10 cellular contexts compared by ENCODE assay signal in the genomic region with DNA sequence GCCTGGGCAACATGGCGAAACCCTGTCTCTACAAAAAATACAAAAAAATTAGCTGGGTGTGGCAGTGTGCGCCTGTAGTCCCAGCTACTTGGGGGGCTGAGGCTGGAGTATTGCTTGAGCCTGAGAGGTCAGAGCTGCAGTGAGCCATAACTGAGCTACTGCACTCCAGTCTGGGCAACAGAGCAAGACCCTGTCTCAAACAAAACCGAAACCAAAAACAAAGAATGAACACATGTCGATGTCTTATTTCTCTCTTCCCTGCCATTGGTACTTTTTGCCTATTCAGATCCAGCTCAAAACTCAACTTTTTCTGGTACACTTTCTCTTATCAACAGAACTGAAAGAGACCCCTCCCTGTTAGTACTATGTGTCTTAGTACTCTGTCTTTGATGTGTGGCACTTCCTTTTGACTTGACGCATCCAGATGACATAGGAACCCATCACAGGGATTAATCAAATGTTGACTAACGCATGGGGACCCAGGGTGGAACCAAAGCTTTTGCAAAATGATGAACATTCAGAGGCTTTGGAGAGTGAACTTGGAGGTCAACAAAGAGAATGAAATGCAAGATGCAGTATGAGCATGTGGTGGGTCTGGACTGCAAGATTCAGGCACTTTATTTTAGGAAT. TPM values are rescaled to one million over a fixed set of nuclear protein-coding genes. Genes with fewer than 3 reads are reported as not detected.
DNase-seq lines count a peak whose midpoint lies in the region; ATAC-seq, FAIRE-seq and TF ChIP-seq lines count a peak whose summit lies in the region.
"Had no signal": no experiment of that assay in that cellular context is flagged by ENCODE, and none has a peak within 500 bp of the region (broad histone marks: within the 10 kb centered on the region; RNA-seq: fewer than 3 reads in every experiment).

No MANE protein-coding gene starts in this region.

- peak overlapping the region; percentile 43 for H3K4me2 ChIP-seq in K562 (ENCODE audit: insufficient read depth, low read length)

- no peak for DNase-seq in activated CD8-positive, alpha-beta memory T cell treated with anti-CD3 and anti-CD28 coated beads, Interleukin-2, amount 10 ng/mL, durations not matched to agents 7 days and 5 days
- DNase-seq in activated CD8-positive, alpha-beta memory T cell treated with anti-CD3 and anti-CD28 coated beads for 24 hours = no peak
- DNase-seq in K562 (ENCODE audit: extremely low read depth in 1 of 4, low spot score in 3 of 4) = no peak
- no peak for DNase-seq in stimulated activated effector memory CD8-positive, alpha-beta T cell treated with anti-CD3 and anti-CD28 coated beads, Interleukin-12 subunit alpha, Interleukin-12 subunit beta, amount 100 ng/mL, for 72 hours (ENCODE audit: low spot score in 2 of 2)
- no peak for DNase-seq in posterior cingulate gyrus
- no peak for DNase-seq in NCI-H524 treated with DMSO at 0.1 percent for 48 hours (lab: John Stamatoyannopoulos, UW)
- DNase-seq: NCI-H1694 treated with DMSO at 0.1 percent for 48 hours, pancreas had no signal

- no TSS peak for BruUV-seq in K562 (replicated peaks; lab: Mats Ljungman, UMichigan)

- WGBS in K562 (ENCODE audit: insufficient coverage, low coverage, missing lambda C conversion rate) = under 1% methylated on average over 6 of the region's 6 CpGs

- peaks cover 21% of the 10 kb centered on the region for H3K4me1 Mint-ChIP-seq in activated CD8-positive, alpha-beta memory T cell treated with anti-CD3 and anti-CD28 coated beads, Interleukin-2, amount 10 ng/mL, durations not matched to agents 7 days and 5 days
- peaks cover 17% of the 10 kb centered on the region for H3K4me1 Mint-ChIP-seq in stimulated activated effector memory CD8-positive, alpha-beta T cell treated with anti-CD3 and anti-CD28 coated beads, Interleukin-12 subunit alpha, Interleukin-12 subunit beta, amount 100 ng/mL, for 72 hours

- POLR2A ChIA-PET in K562 (lab: Yijun Ruan, JAX) = interaction anchor here (0.9 to 1.9 kb wide), 2 partner anchors 11 to 12 kb away, joined by 3 to 7 read pairs; no protein-coding TSS in a partner anchor

- peaks cover 40 to 61% of the 10 kb centered on the region in 2 experiments for H3K27me3 ChIP-seq in K562 (ENCODE audit: control insufficient read depth in 2 of 2, insufficient read depth in 2 of 2, low read length in 2 of 2)
- H3K27me3 ChIP-seq: pancreas had no signal

- no peak for FAIRE-seq in K562 (lab: Jason Lieb, UNC)
- FAIRE-seq: pancreas had no signal

- no peaks in the 10 kb centered on the region for H3K36me3 ChIP-seq in K562 (ENCODE audit: control insufficient read depth, insufficient read depth, low read length)
- H3K36me3 ChIP-seq: pancreas had no signal

- peak; percentile 31 for ATAC-seq in activated CD8-positive, alpha-beta memory T cell treated with anti-CD3 and anti-CD28 coated beads, Interleukin-2, amount 10 ng/mL, durations not matched to agents 7 days and 5 days
- ATAC-seq in HG02610 (IDR thresholded peaks at IDR 0.05; ENCODE audit: unreplicated experiment) = peak; percentile 82
- ATAC-seq in K562 = no peak
- peak; percentile 71 for ATAC-seq in stimulated activated effector memory CD8-positive, alpha-beta T cell treated with anti-CD3 and anti-CD28 coated beads, Interleukin-12 subunit alpha, Interleukin-12 subunit beta, amount 100 ng/mL, for 72 hours
- ATAC-seq in HG03139 (IDR thresholded peaks at IDR 0.05; ENCODE audit: unreplicated experiment) = no peak

- in situ Hi-C loops in K562 (cut with MboI) = no loop called here

- H3K79me2 ChIP-seq in K562 (ENCODE audit: control insufficient read depth, insufficient read depth, low read length) = no peaks in the 10 kb centered on the region

- H3K9ac ChIP-seq in K562 (ENCODE audit: insufficient read depth in 1 of 2, low read depth in 2 of 2, low read length in 2 of 2) = no peak overlapping the region

- no peaks in the 10 kb centered on the region for H3K36me3 Mint-ChIP-seq in activated CD8-positive, alpha-beta memory T cell treated with anti-CD3 and anti-CD28 coated beads, Interleukin-2, amount 10 ng/mL, durations not matched to agents 7 days and 5 days
- no peaks in the 10 kb centered on the region for H3K36me3 Mint-ChIP-seq in stimulated activated effector memory CD8-positive, alpha-beta T cell treated with anti-CD3 and anti-CD28 coated beads, Interleukin-12 subunit alpha, Interleukin-12 subunit beta, amount 100 ng/mL, for 72 hours

- H2AFZ ChIP-seq in K562 (ENCODE audit: low read depth, low read length) = no peak overlapping the region

- intact Hi-C loops in K562 (cut with micrococcal nuclease) (no loop called here), posterior cingulate gyrus (cut with DNase I) (no loop called here)

- no peaks in the 10 kb centered on the region for H4K20me1 ChIP-seq in K562 (replicated peaks; ENCODE audit: control insufficient read depth, insufficient read depth, low read length)

- H3K27ac Mint-ChIP-seq in activated CD8-positive, alpha-beta memory T cell treated with anti-CD3 and anti-CD28 coated beads, Interleukin-2, amount 10 ng/mL, durations not matched to agents 7 days and 5 days = no peak overlapping the region
- H3K27ac Mint-ChIP-seq in stimulated activated effector memory CD8-positive, alpha-beta T cell treated with anti-CD3 and anti-CD28 coated beads, Interleukin-12 subunit alpha, Interleukin-12 subunit beta, amount 100 ng/mL, for 72 hours = no peak overlapping the region

- no peak for TF ChIP-seq POLR2A in K562 (conservative IDR thresholded peaks at IDR 0.05)

- TF ChIP-seq RAD21 in K562 (CRISPR knock-in tag; conservative IDR thresholded peaks at IDR 0.05 in 1 of 2, IDR thresholded peaks at IDR 0.05 in 1 of 2) = no peak

- H3K9me3 ChIP-seq in K562 (replicated peaks; ENCODE audit: control insufficient read depth, insufficient read depth, low read depth, low read length) = no peaks in the 10 kb centered on the region
- H3K9me3 ChIP-seq: pancreas had no signal

- H3K9me3 Mint-ChIP-seq in activated CD8-positive, alpha-beta memory T cell treated with anti-CD3 and anti-CD28 coated beads, Interleukin-2, amount 10 ng/mL, durations not matched to agents 7 days and 5 days (ENCODE audit: low read depth) = no peaks in the 10 kb centered on the region
- H3K9me3 Mint-ChIP-seq in stimulated activated effector memory CD8-positive, alpha-beta T cell treated with anti-CD3 and anti-CD28 coated beads, Interleukin-12 subunit alpha, Interleukin-12 subunit beta, amount 100 ng/mL, for 72 hours = no peaks in the 10 kb centered on the region

- peaks cover 69% of the 10 kb centered on the region for H3K27me3 Mint-ChIP-seq in activated CD8-positive, alpha-beta memory T cell treated with anti-CD3 and anti-CD28 coated beads, Interleukin-2, amount 10 ng/mL, durations not matched to agents 7 days and 5 days

- TF ChIP-seq CTCF in K562 (IDR thresholded peaks at IDR 0.05 in 2 of 3, conservative IDR thresholded peaks at IDR 0.05 in 1 of 3; ENCODE audit: insufficient read depth in 2 of 3, low read depth in 1 of 3, low read length in 3 of 3) = no peak

- H3K4me1 ChIP-seq in K562 (replicated peaks in 1 of 2; ENCODE audit: control insufficient read depth in 2 of 2, insufficient read depth in 2 of 2, low read length in 2 of 2) = no peaks in the 10 kb centered on the region; a peak in 1 of 5 replicates
- H3K4me1 ChIP-seq: pancreas had no signal

- H3K4me3 ChIP-seq in K562 = no peak overlapping the region
- H3K4me3 ChIP-seq: pancreas had no signal

- no peak for TF ChIP-seq EP300 in K562 (IDR thresholded peaks at IDR 0.05; ENCODE audit: low read length)

- no peaks in the 10 kb centered on the region for H3K9me1 ChIP-seq in K562 (ENCODE audit: control insufficient read depth, insufficient read depth, low read length)

- peak overlapping the region; percentile 63 for H3K4me3 Mint-ChIP-seq in activated CD8-positive, alpha-beta memory T cell treated with anti-CD3 and anti-CD28 coated beads, Interleukin-2, amount 10 ng/mL, durations not matched to agents 7 days and 5 days
- H3K4me3 Mint-ChIP-seq in stimulated activated effector memory CD8-positive, alpha-beta T cell treated with anti-CD3 and anti-CD28 coated beads, Interleukin-12 subunit alpha, Interleukin-12 subunit beta, amount 100 ng/mL, for 72 hours = peak overlapping the region; percentile 4

- CTCF ChIA-PET in activated CD8-positive, alpha-beta memory T cell treated with anti-CD3 and anti-CD28 coated beads, Interleukin-2, amount 10 ng/mL, durations not matched to agents 7 days and 5 days (lab: Charles Lee) = interaction anchor here (1.4 kb wide), 1 partner anchor 40 kb away, joined by 3 read pairs; no protein-coding TSS in a partner anchor
- CTCF ChIA-PET in K562 (lab: Yijun Ruan, JAX; ENCODE audit: low intra/inter-chr PET ratio) = no interaction called here

- H3K27ac ChIP-seq in K562 (ENCODE audit: extremely low read depth, low read depth, low read length) = no peak overlapping the region
- H3K27ac ChIP-seq: pancreas had no signal

TF ChIP-seq in K562, 482 proteins besides CTCF, POLR2A, EP300 and RAD21:
- no peak for TF ChIP-seq ZSCAN32 (CRISPR knock-in tag; IDR thresholded peaks at IDR 0.05)
- TF ChIP-seq, protein P1, sequence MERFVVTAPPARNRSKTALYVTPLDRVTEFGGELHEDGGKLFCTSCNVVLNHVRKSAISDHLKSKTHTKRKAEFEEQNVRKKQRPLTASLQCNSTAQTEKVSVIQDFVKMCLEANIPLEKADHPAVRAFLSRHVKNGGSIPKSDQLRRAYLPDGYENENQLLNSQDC (CRISPR knock-in tag; IDR thresholded peaks at IDR 0.05) = no peak
- TF ChIP-seq ZNF121 (CRISPR knock-in tag; conservative IDR thresholded peaks at IDR 0.05) = peak; percentile 59; the same call in 1 of the 2 replicates

RNA-seq across cellular contexts. Expression of a gene that starts 44.8 kb away (rescaled TPM):
- total RNA-seq in activated CD8-positive, alpha-beta memory T cell treated with anti-CD3 and anti-CD28 coated beads, Interleukin-2, amount 10 ng/mL, durations not matched to agents 7 days and 5 days = under 1 TPM; 0.75 to 0.85 TPM
- total RNA-seq in K562 (2011; cell fraction: chromatin; rRNA removed; ENCODE audit: low replicate concordance) = 0.44 and 0.67 TPM in 2 replicates
- total RNA-seq in K562 (2011; cell fraction: nucleolus; rRNA removed) = 0.26 and 0.50 TPM in 2 replicates
- total RNA-seq in K562 (2011; cell fraction: nucleoplasm; rRNA removed) = 0.37 and 0.99 TPM in 2 replicates
- total RNA-seq in K562 (2014; rRNA removed) = 0.69 and 0.82 TPM in 2 replicates
- total RNA-seq in K562 (2014; rRNA removed; fragmentation: Illumina TruSeq; extraction: Trizol) = 0.55 and 0.93 TPM in 2 replicates
- total RNA-seq in K562 (2015; rRNA removed; fragmentation: Illumina TruSeq; extraction: Trizol) = 0.57 and 0.62 TPM in 2 replicates
- total RNA-seq in K562 (2021) = 0.72 and 1.0 TPM in 2 replicates
- polyA plus RNA-seq in K562 (2011; rRNA removed) = 0.32 and 2.0 TPM in 2 replicates
- polyA plus RNA-seq in K562 (2011; cell fraction: cytosol; rRNA removed) = 0.16 and 0.61 TPM in 2 replicates
- polyA plus RNA-seq in K562 (2011; cell fraction: nucleus; rRNA removed) = 0.45 and 1.2 TPM in 2 replicates
- polyA plus RNA-seq in K562 (2012) = 0.15 and 1.3 TPM in 2 replicates
- polyA plus RNA-seq in K562 (2014; fragmentation: Illumina TruSeq; extraction: Trizol) = 0.64 and 0.67 TPM in 2 replicates
- polyA plus RNA-seq in K562 (2014; fragmentation: Nextera tagmentation; extraction: Ambion mirVana) = under 1 TPM; 0.08 to 0.13 TPM
- 0.18 and 0.49 TPM in 2 replicates for polyA plus RNA-seq in K562 (2014; rRNA removed)
- polyA minus RNA-seq in K562 (2011; rRNA and poly(A)+ RNA removed) = 1.0 and 3.6 TPM in 2 replicates
- 0.82 and 1.6 TPM in 2 replicates for polyA minus RNA-seq in K562 (2011; cell fraction: cytosol; rRNA and poly(A)+ RNA removed)
- polyA minus RNA-seq in K562 (2011; cell fraction: nucleus; rRNA and poly(A)+ RNA removed) = 0.33 and 0.54 TPM in 2 replicates

Comparison
In these comparisons a context has a peak if more than half of its experiments do, and no peak if none do; other contexts are left out.
1. ATAC-seq: peak in activated CD8-positive, alpha-beta memory T cell treated with anti-CD3 and anti-CD28 coated beads, Interleukin-2, amount 10 ng/mL, durations not matched to agents 7 days and 5 days (single experiment), HG02610 (single experiment) and stimulated activated effector memory CD8-positive, alpha-beta T cell treated with anti-CD3 and anti-CD28 coated beads, Interleukin-12 subunit alpha, Interleukin-12 subunit beta, amount 100 ng/mL, for 72 hours (single experiment); none in K562 (single experiment) and HG03139 (single experiment).